23 cellular contexts compared by ENCODE assay signal in genomic region chr13:31227870-31228269, GRCh38.
"Had no signal": no experiment of that assay in that cellular context is flagged by ENCODE, and none has a peak within 500 bp of the region (broad histone marks: within the 10 kb centered on the region; RNA-seq: fewer than 3 reads in every experiment).

No MANE protein-coding gene starts in this region.

- H3K27ac Mint-ChIP-seq: activated naive CD8-positive, alpha-beta T cell; activated T-helper 2 cell treated with anti-CD3 and anti-CD28 coated beads, Interferon-gamma antibody, Interleukin-2, Interleukin-4, amounts not matched to agents 10 μg/mL and 5 μg/mL and 100 μg/mL, durations not matched to agents 14 hours and 24 hours and 36 hours; memory B cell; stimulated activated memory B cell treated with anti-CD40 and anti-IgM and Interleukin-4, amounts not matched to agents 10 μg/mL and 1 μg/mL and 100 μg/mL, for 72 hours had no signal

- ATAC-seq: activated T-cell treated with anti-CD3 and anti-CD28 coated beads, Interleukin-2, amount 50 U/mL, for 4 hours; gastrocnemius medialis; stimulated activated memory B cell treated with anti-CD40 and anti-IgM and Interleukin-4, amounts not matched to agents 10 μg/mL and 1 μg/mL and 100 μg/mL, for 72 hours had no signal

- H3K36me3 ChIP-seq: breast epithelium, esophagus squamous epithelium, gastrocnemius medialis, suprapubic skin had no signal

- H3K4me1 ChIP-seq: breast epithelium, esophagus squamous epithelium, gastrocnemius medialis, sigmoid colon, stomach, suprapubic skin, tibial nerve had no signal

- H3K4me1 Mint-ChIP-seq: memory B cell had no signal

- H3K27ac ChIP-seq: breast epithelium, coronary artery, esophagus squamous epithelium, gastrocnemius medialis, sigmoid colon, stomach, suprapubic skin, tibial nerve had no signal

- H3K36me3 Mint-ChIP-seq: stimulated activated memory B cell treated with anti-CD40 and anti-IgM and Interleukin-4, amounts not matched to agents 10 μg/mL and 1 μg/mL and 100 μg/mL, for 72 hours had no signal

- FAIRE-seq: TTC549 had no signal

- H3K4me3 ChIP-seq: breast epithelium, coronary artery, esophagus squamous epithelium, gastrocnemius medialis, sigmoid colon, smooth muscle cell, stomach, suprapubic skin, tibial nerve had no signal

- H3K4me2 ChIP-seq: smooth muscle cell had no signal

- H3K4me3 Mint-ChIP-seq: activated naive CD8-positive, alpha-beta T cell; activated T-cell treated with anti-CD3 and anti-CD28 coated beads, Interleukin-2, amount 50 U/mL, for 4 hours; memory B cell; stimulated activated memory B cell treated with anti-CD40 and anti-IgM and Interleukin-4, amounts not matched to agents 10 μg/mL and 1 μg/mL and 100 μg/mL, for 72 hours had no signal

- H3K9me3 ChIP-seq: breast epithelium, esophagus squamous epithelium, gastrocnemius medialis, sigmoid colon, stomach, suprapubic skin, tibial nerve had no signal

- H3K27me3 ChIP-seq: breast epithelium, esophagus squamous epithelium, gastrocnemius medialis, sigmoid colon, stomach, suprapubic skin, tibial nerve had no signal

- H3K9me3 Mint-ChIP-seq: activated T-cell treated with anti-CD3 and anti-CD28 coated beads, Interleukin-2, amount 50 U/mL, for 4 hours; activated T-helper 2 cell treated with anti-CD3 and anti-CD28 coated beads, Interferon-gamma antibody, Interleukin-2, Interleukin-4, amounts not matched to agents 10 μg/mL and 5 μg/mL and 100 μg/mL, durations not matched to agents 14 hours and 24 hours and 36 hours; memory B cell; stimulated activated memory B cell treated with anti-CD40 and anti-IgM and Interleukin-4, amounts not matched to agents 10 μg/mL and 1 μg/mL and 100 μg/mL, for 72 hours had no signal

- DNase-seq: activated CD8-positive, alpha-beta memory T cell treated with anti-CD3 and anti-CD28 coated beads, Interleukin-2, amount 50 U/mL, for 48 hours; activated naive CD4-positive, alpha-beta T cell; activated T-cell treated with anti-CD3 and anti-CD28 coated beads, Interleukin-2, amount 50 U/mL, for 4 hours; amniotic stem cell; esophagus squamous epithelium; gastrocnemius medialis; head of caudate nucleus; islet precursor cell; left cardiac atrium; occipital lobe; sigmoid colon; stimulated activated CD4-positive, alpha-beta T cell treated with anti-CD3 and anti-CD28 coated beads, Interleukin-15, amount 100 ng/mL, for 24 hours; stomach had no signal

- H3K27me3 Mint-ChIP-seq: activated naive CD8-positive, alpha-beta T cell; memory B cell; stimulated activated memory B cell treated with anti-CD40 and anti-IgM and Interleukin-4, amounts not matched to agents 10 μg/mL and 1 μg/mL and 100 μg/mL, for 72 hours had no signal
